ENCODE assay signal across 20 cellular contexts in genomic region chr5:160979356-160979755, GRCh38.
DNase-seq lines count a peak whose midpoint lies in the region; ATAC-seq and TF ChIP-seq lines count a peak whose summit lies in the region.
"Had no signal": no experiment of that assay in that cellular context is flagged by ENCODE, and none has a peak within 500 bp of the region (broad histone marks: within the 10 kb centered on the region; RNA-seq: fewer than 3 reads in every experiment).

No MANE protein-coding gene starts in this region.

- no peaks in the 10 kb centered on the region for H3K9me3 ChIP-seq in neural cell (ENCODE audit: low read length)
- H3K9me3 ChIP-seq: SJCRH30 had no signal

- H3K9me3 Mint-ChIP-seq in stimulated activated naive CD8-positive, alpha-beta T cell treated with anti-CD3 and anti-CD28 coated beads, Interleukin-15, amount 100 ng/mL, for 72 hours = no peaks in the 10 kb centered on the region

- peak overlapping the region; percentile 14 for H2AFZ ChIP-seq in neural cell (ENCODE audit: low read depth, low read length)

- H3K79me2 ChIP-seq in neural cell (replicated peaks; ENCODE audit: insufficient read depth, low read length) = no peaks in the 10 kb centered on the region

- H4K20me1 ChIP-seq in neural cell (ENCODE audit: insufficient read depth) = no peaks in the 10 kb centered on the region

- ATAC-seq in GM18502 (IDR thresholded peaks at IDR 0.05; ENCODE audit: poor library complexity, unreplicated experiment) (peak; percentile 10), GM19324 (IDR thresholded peaks at IDR 0.05; ENCODE audit: low FRiP score, unreplicated experiment) (peak; percentile 46), HG02798 (IDR thresholded peaks at IDR 0.05; ENCODE audit: poor library complexity, unreplicated experiment) (peak; percentile 31)
- no peak for ATAC-seq in stimulated activated naive CD8-positive, alpha-beta T cell treated with anti-CD3 and anti-CD28 coated beads, Interleukin-15, amount 100 ng/mL, for 72 hours
- ATAC-seq: PC-3, T-helper 17 cell had no signal

- H3K9me2 ChIP-seq in neural cell (ENCODE audit: insufficient read depth, low read length) = no peaks in the 10 kb centered on the region

- H3K27me3 Mint-ChIP-seq in stimulated activated naive CD8-positive, alpha-beta T cell treated with anti-CD3 and anti-CD28 coated beads, Interleukin-15, amount 100 ng/mL, for 72 hours = peaks cover 9% of the 10 kb centered on the region
- H3K27me3 Mint-ChIP-seq: T-helper 17 cell had no signal

- no peak for TF ChIP-seq CTCF in neural cell (IDR thresholded peaks at IDR 0.05; ENCODE audit: poor library complexity, severe bottlenecking)

- H3K4me3 ChIP-seq in neural cell (ENCODE audit: low read length) = no peak overlapping the region
- H3K4me3 ChIP-seq: SJCRH30 had no signal

- H3K4me1 Mint-ChIP-seq in stimulated activated naive CD8-positive, alpha-beta T cell treated with anti-CD3 and anti-CD28 coated beads, Interleukin-15, amount 100 ng/mL, for 72 hours = no peaks in the 10 kb centered on the region
- H3K4me1 Mint-ChIP-seq: CD14-positive monocyte, IgD-negative memory B cell, T-helper 17 cell had no signal

- no peak overlapping the region for H3K27ac Mint-ChIP-seq in stimulated activated naive CD8-positive, alpha-beta T cell treated with anti-CD3 and anti-CD28 coated beads, Interleukin-15, amount 100 ng/mL, for 72 hours
- H3K27ac Mint-ChIP-seq: CD14-positive monocyte, HFFc6, IgD-negative memory B cell, T-helper 17 cell had no signal

- no peak overlapping the region for H3K4me3 Mint-ChIP-seq in stimulated activated naive CD8-positive, alpha-beta T cell treated with anti-CD3 and anti-CD28 coated beads, Interleukin-15, amount 100 ng/mL, for 72 hours
- H3K4me3 Mint-ChIP-seq: CD14-positive monocyte, HFFc6, IgD-negative memory B cell, T-helper 17 cell had no signal

- no peak for TF ChIP-seq EP300 in neural cell (conservative IDR thresholded peaks at IDR 0.05; ENCODE audit: poor library complexity, severe bottlenecking)

- H3K27me3 ChIP-seq in neural cell (ENCODE audit: insufficient read depth, low read depth, low read length) = no peaks in the 10 kb centered on the region

- H3K36me3 ChIP-seq in neural cell (ENCODE audit: insufficient read depth, low read length) = no peaks in the 10 kb centered on the region
- H3K36me3 ChIP-seq: SJCRH30 had no signal

- TF ChIP-seq RAD21 in neural cell (conservative IDR thresholded peaks at IDR 0.05) = no peak

- H3K9ac ChIP-seq in neural cell (ENCODE audit: low read length) = no peak overlapping the region

- no peak overlapping the region for H3K4me2 ChIP-seq in neural cell (ENCODE audit: low read length)

- no peaks in the 10 kb centered on the region for H3F3A ChIP-seq in neural cell (ENCODE audit: insufficient read depth, low read length, poor library complexity, severe bottlenecking)

- peak overlapping the region; percentile 69 for H3K27ac ChIP-seq in neural cell (ENCODE audit: low read length)
- H3K27ac ChIP-seq: SJCRH30 had no signal

- DNase-seq in medulla oblongata (ENCODE audit: extremely low spot score) = no peak
- DNase-seq in NCI-H774 (lab: John Stamatoyannopoulos, UW) = no peak
- DNase-seq in stimulated activated naive CD8-positive, alpha-beta T cell treated with anti-CD3 and anti-CD28 coated beads, Interleukin-15, amount 100 ng/mL, for 72 hours = no peak
- DNase-seq: AML-193, COR-L47, DMS153, EL, HFFc6, NCI-H1417, NCI-H1930, NCI-H446 treated with DMSO at 0.1 percent for 48 hours, PC-3, SJCRH30, T-helper 17 cell had no signal

TF ChIP-seq in neural cell, 6 proteins besides CTCF, POLR2A, EP300 and RAD21:
- no peak for TF ChIP-seq MXI1 (conservative IDR thresholded peaks at IDR 0.05; ENCODE audit: poor library complexity, severe bottlenecking)
- no peak for TF ChIP-seq TAF1 (IDR thresholded peaks at IDR 0.05; ENCODE audit: low read depth)
- TF ChIP-seq SMC3 (conservative IDR thresholded peaks at IDR 0.05; ENCODE audit: poor library complexity) = no peak
- TF ChIP-seq POLR2AphosphoS5 (IDR thresholded peaks at IDR 0.05) = no peak
- no peak for TF ChIP-seq REST (IDR thresholded peaks at IDR 0.05; ENCODE audit: borderline replicate concordance)
- TF ChIP-seq EZH2 (IDR thresholded peaks at IDR 0.05; ENCODE audit: borderline replicate concordance, insufficient read depth, low read length, poor library complexity, severe bottlenecking) = no peak
